ENCODE assay signal across 10 cellular contexts in genomic region chr13:26735677-26736076, GRCh38. TPM values are rescaled to one million over a fixed set of nuclear protein-coding genes. Genes with fewer than 3 reads are reported as not detected.
"Had no signal": no experiment of that assay in that cellular context is flagged by ENCODE, and none has a peak within 500 bp of the region (broad histone marks: within the 10 kb centered on the region; RNA-seq: fewer than 3 reads in every experiment).

No MANE protein-coding gene starts in this region.

- H3K27ac Mint-ChIP-seq: IgD-negative memory B cell had no signal

- DNase-seq: IMR-90, KBM-7, KG1 had no signal

- H3K9ac ChIP-seq: KMS-11 had no signal

- FAIRE-seq: HepG2, HTR-8/SVneo had no signal

- H3K4me2 ChIP-seq: KMS-11 had no signal

- ATAC-seq: HepG2 had no signal

- H3K4me3 Mint-ChIP-seq: IgD-negative memory B cell had no signal

- H3K36me3 Mint-ChIP-seq: IgD-negative memory B cell had no signal

- H3K27ac ChIP-seq: HL-60, KMS-11 had no signal

RNA-seq across cellular contexts. Expression of gene GPR12, which starts 24.9 kb away (rescaled TPM):
- total RNA-seq: HepG2, HT-29, HT1080, IMR-90 had no signal
- polyA plus RNA-seq: HepG2, IgD-negative memory B cell, IMR-90 had no signal
